Comparison of ENCODE assay signal across 26 cellular contexts in genomic region chr7:14381936-14382335, GRCh38.
"Had no signal": no experiment of that assay in that cellular context is flagged by ENCODE, and none has a peak within 500 bp of the region (broad histone marks: within the 10 kb centered on the region; RNA-seq: fewer than 3 reads in every experiment).

No MANE protein-coding gene starts in this region.

- H3K9me3 ChIP-seq: heart right ventricle, pancreas, prostate gland, thoracic aorta had no signal

- FAIRE-seq: pancreas, small intestine, urothelium cell line had no signal

- H3K9me3 Mint-ChIP-seq: activated CD4-positive, alpha-beta memory T cell treated with anti-CD3 and anti-CD28 coated beads, Interleukin-2, amount 10 ng/mL, durations not matched to agents 7 days and 5 days; activated CD4-positive, alpha-beta T cell treated with anti-CD3 and anti-CD28 coated beads, Interleukin-2, amount 10 ng/mL, durations not matched to agents 24 days and 14 days; activated naive CD8-positive, alpha-beta T cell treated with anti-CD3 and anti-CD28 coated beads, Interleukin-2, amount 10 ng/mL, durations not matched to agents 7 days and 5 days; activated T-cell treated with anti-CD3 and anti-CD28 coated beads, Interleukin-2, amount 50 U/mL, for 24 hours; memory B cell; stimulated activated effector memory CD8-positive, alpha-beta T cell treated with anti-CD3 and anti-CD28 coated beads, Interleukin-12 subunit alpha, Interleukin-12 subunit beta, amount 100 ng/mL, for 72 hours; stimulated activated naive CD8-positive, alpha-beta T cell treated with anti-CD3 and anti-CD28 coated beads, Interleukin-15, Interleukin-2, amounts not matched to agents 100 ng/mL and 50 ng/mL, for 24 hours had no signal

- H3K4me3 ChIP-seq: heart right ventricle, pancreas, prostate gland, thoracic aorta had no signal

- H3K27ac Mint-ChIP-seq: activated CD4-positive, alpha-beta memory T cell treated with anti-CD3 and anti-CD28 coated beads, Interleukin-2, amount 10 ng/mL, durations not matched to agents 7 days and 5 days; activated CD4-positive, alpha-beta T cell treated with anti-CD3 and anti-CD28 coated beads, Interleukin-2, amount 10 ng/mL, durations not matched to agents 24 days and 14 days; activated naive CD4-positive, alpha-beta T cell treated with anti-CD3 and anti-CD28 coated beads, Interleukin-2, amount 10 ng/mL, durations not matched to agents 7 days and 5 days; activated naive CD8-positive, alpha-beta T cell treated with anti-CD3 and anti-CD28 coated beads, Interleukin-2, amount 10 ng/mL, durations not matched to agents 7 days and 5 days; activated T-cell treated with anti-CD3 and anti-CD28 coated beads, Interleukin-2, amount 50 U/mL, for 24 hours; memory B cell; naive thymus-derived CD8-positive, alpha-beta T cell; stimulated activated effector memory CD8-positive, alpha-beta T cell treated with anti-CD3 and anti-CD28 coated beads, Interleukin-12 subunit alpha, Interleukin-12 subunit beta, amount 100 ng/mL, for 72 hours; stimulated activated naive CD8-positive, alpha-beta T cell treated with anti-CD3 and anti-CD28 coated beads, Interleukin-15, Interleukin-2, amounts not matched to agents 100 ng/mL and 50 ng/mL, for 24 hours had no signal

- H3K27me3 Mint-ChIP-seq: activated CD4-positive, alpha-beta memory T cell treated with anti-CD3 and anti-CD28 coated beads, Interleukin-2, amount 10 ng/mL, durations not matched to agents 7 days and 5 days; activated CD4-positive, alpha-beta T cell treated with anti-CD3 and anti-CD28 coated beads, Interleukin-2, amount 10 ng/mL, durations not matched to agents 24 days and 14 days; activated naive CD4-positive, alpha-beta T cell treated with anti-CD3 and anti-CD28 coated beads, Interleukin-2, amount 10 ng/mL, durations not matched to agents 7 days and 5 days; activated naive CD8-positive, alpha-beta T cell treated with anti-CD3 and anti-CD28 coated beads, Interleukin-2, amount 10 ng/mL, durations not matched to agents 7 days and 5 days; activated T-cell treated with anti-CD3 and anti-CD28 coated beads, Interleukin-2, amount 50 U/mL, for 24 hours; memory B cell; naive thymus-derived CD8-positive, alpha-beta T cell; stimulated activated naive CD8-positive, alpha-beta T cell treated with anti-CD3 and anti-CD28 coated beads, Interleukin-15, Interleukin-2, amounts not matched to agents 100 ng/mL and 50 ng/mL, for 24 hours had no signal

- DNase-seq: activated CD4-positive, alpha-beta memory T cell treated with anti-CD3 and anti-CD28 coated beads, Interleukin-2, amount 10 ng/mL, durations not matched to agents 7 days and 5 days; activated CD4-positive, alpha-beta T cell treated with anti-CD3 and anti-CD28 coated beads, Interleukin-2, amount 10 ng/mL, durations not matched to agents 24 days and 14 days; activated CD4-positive, CD25-positive, alpha-beta regulatory T cell treated with anti-CD3 and anti-CD28 coated beads, Interleukin-2, amount 50 U/mL, for 72 hours; activated CD8-positive, alpha-beta memory T cell treated with anti-CD3 and anti-CD28 coated beads, Interleukin-2, amount 50 U/mL, for 48 hours; activated gamma-delta T cell; activated naive CD4-positive, alpha-beta T cell treated with anti-CD3 and anti-CD28 coated beads, Interleukin-2, amount 10 ng/mL, durations not matched to agents 7 days and 5 days; activated naive CD8-positive, alpha-beta T cell treated with anti-CD3 and anti-CD28 coated beads, Interleukin-2, amount 10 ng/mL, durations not matched to agents 7 days and 5 days; activated T-cell treated with anti-CD3 and anti-CD28 coated beads, Interleukin-2, amount 50 U/mL, for 24 hours; caudate nucleus; heart right ventricle; midbrain; naive thymus-derived CD8-positive, alpha-beta T cell; nucleus accumbens; pancreas; retina; small intestine; stimulated activated CD4-positive, alpha-beta T cell treated with anti-CD3 and anti-CD28 coated beads, Interleukin-4, amount 100 ng/mL, for 24 hours; trophoblast cell; WERI-Rb-1 had no signal

- H3K4me3 Mint-ChIP-seq: activated CD4-positive, alpha-beta memory T cell treated with anti-CD3 and anti-CD28 coated beads, Interleukin-2, amount 10 ng/mL, durations not matched to agents 7 days and 5 days; activated CD4-positive, alpha-beta T cell treated with anti-CD3 and anti-CD28 coated beads, Interleukin-2, amount 10 ng/mL, durations not matched to agents 24 days and 14 days; activated naive CD4-positive, alpha-beta T cell treated with anti-CD3 and anti-CD28 coated beads, Interleukin-2, amount 10 ng/mL, durations not matched to agents 7 days and 5 days; activated naive CD8-positive, alpha-beta T cell treated with anti-CD3 and anti-CD28 coated beads, Interleukin-2, amount 10 ng/mL, durations not matched to agents 7 days and 5 days; activated T-cell treated with anti-CD3 and anti-CD28 coated beads, Interleukin-2, amount 50 U/mL, for 24 hours; memory B cell; naive thymus-derived CD8-positive, alpha-beta T cell; neural crest cell; stimulated activated effector memory CD8-positive, alpha-beta T cell treated with anti-CD3 and anti-CD28 coated beads, Interleukin-12 subunit alpha, Interleukin-12 subunit beta, amount 100 ng/mL, for 72 hours; stimulated activated naive CD8-positive, alpha-beta T cell treated with anti-CD3 and anti-CD28 coated beads, Interleukin-15, Interleukin-2, amounts not matched to agents 100 ng/mL and 50 ng/mL, for 24 hours had no signal

- H3K4me1 ChIP-seq: pancreas, prostate gland had no signal

- H3K36me3 ChIP-seq: heart right ventricle, pancreas, prostate gland, thoracic aorta, WERI-Rb-1 had no signal

- H3K36me3 Mint-ChIP-seq: activated naive CD4-positive, alpha-beta T cell treated with anti-CD3 and anti-CD28 coated beads, Interleukin-2, amount 10 ng/mL, durations not matched to agents 7 days and 5 days; activated naive CD8-positive, alpha-beta T cell treated with anti-CD3 and anti-CD28 coated beads, Interleukin-2, amount 10 ng/mL, durations not matched to agents 7 days and 5 days; memory B cell; naive thymus-derived CD8-positive, alpha-beta T cell; stimulated activated effector memory CD8-positive, alpha-beta T cell treated with anti-CD3 and anti-CD28 coated beads, Interleukin-12 subunit alpha, Interleukin-12 subunit beta, amount 100 ng/mL, for 72 hours had no signal

- H3K4me1 Mint-ChIP-seq: activated CD4-positive, alpha-beta memory T cell treated with anti-CD3 and anti-CD28 coated beads, Interleukin-2, amount 10 ng/mL, durations not matched to agents 7 days and 5 days; activated CD4-positive, alpha-beta T cell treated with anti-CD3 and anti-CD28 coated beads, Interleukin-2, amount 10 ng/mL, durations not matched to agents 24 days and 14 days; activated naive CD4-positive, alpha-beta T cell treated with anti-CD3 and anti-CD28 coated beads, Interleukin-2, amount 10 ng/mL, durations not matched to agents 7 days and 5 days; activated naive CD8-positive, alpha-beta T cell treated with anti-CD3 and anti-CD28 coated beads, Interleukin-2, amount 10 ng/mL, durations not matched to agents 7 days and 5 days; naive thymus-derived CD8-positive, alpha-beta T cell; stimulated activated effector memory CD8-positive, alpha-beta T cell treated with anti-CD3 and anti-CD28 coated beads, Interleukin-12 subunit alpha, Interleukin-12 subunit beta, amount 100 ng/mL, for 72 hours had no signal

- H3K27ac ChIP-seq: heart right ventricle, pancreas, prostate gland, thoracic aorta, WERI-Rb-1 had no signal

- H3K27me3 ChIP-seq: heart right ventricle, pancreas had no signal
